Comparison of ENCODE assay signal across 9 cellular contexts in genomic region chr20:54058420-54059139, GRCh38.
DNase-seq lines count a peak whose midpoint lies in the region; ATAC-seq lines count a peak whose summit lies in the region.
"Had no signal": no experiment of that assay in that cellular context is flagged by ENCODE, and none has a peak within 500 bp of the region (broad histone marks: within the 10 kb centered on the region; RNA-seq: fewer than 3 reads in every experiment).

No MANE protein-coding gene starts in this region.

- no peaks in the 10 kb centered on the region for H3K27me3 Mint-ChIP-seq in activated naive CD8-positive, alpha-beta T cell
- H3K27me3 Mint-ChIP-seq in activated naive CD8-positive, alpha-beta T cell treated with anti-CD3 and anti-CD28 coated beads, Interleukin-2, amount 50 U/mL, for 24 hours: no peaks in the 10 kb centered on the region
- H3K27me3 Mint-ChIP-seq in stimulated activated naive B cell treated with anti-CD40 and anti-IgM and Interleukin-4, amounts not matched to agents 10 μg/mL and 1 μg/mL and 100 μg/mL, for 72 hours: no peaks in the 10 kb centered on the region
- H3K27me3 Mint-ChIP-seq in activated naive CD4-positive, alpha-beta T cell treated with anti-CD3 and anti-CD28 coated beads, Interleukin-2, amount 10 ng/mL, durations not matched to agents 7 days and 5 days: no peaks in the 10 kb centered on the region

- CTCF ChIA-PET in activated naive CD4-positive, alpha-beta T cell treated with anti-CD3 and anti-CD28 coated beads, Interleukin-2, amount 10 ng/mL, durations not matched to agents 7 days and 5 days (lab: Charles Lee): interaction anchor here (1.0 kb wide), 1 partner anchor 99 kb away, joined by 3 read pairs; no protein-coding TSS in a partner anchor

- H3K27ac Mint-ChIP-seq in activated naive CD8-positive, alpha-beta T cell: peak overlapping the region; percentile 16
- H3K27ac Mint-ChIP-seq in activated naive CD8-positive, alpha-beta T cell treated with anti-CD3 and anti-CD28 coated beads, Interleukin-2, amount 50 U/mL, for 24 hours: no peak overlapping the region
- peak overlapping the region; percentile 51 for H3K27ac Mint-ChIP-seq in stimulated activated naive B cell treated with anti-CD40 and anti-IgM and Interleukin-4, amounts not matched to agents 10 μg/mL and 1 μg/mL and 100 μg/mL, for 72 hours
- no peak overlapping the region for H3K27ac Mint-ChIP-seq in activated naive CD4-positive, alpha-beta T cell treated with anti-CD3 and anti-CD28 coated beads, Interleukin-2, amount 10 ng/mL, durations not matched to agents 7 days and 5 days

- no peaks in the 10 kb centered on the region for H3K36me3 Mint-ChIP-seq in activated naive CD8-positive, alpha-beta T cell
- no peaks in the 10 kb centered on the region for H3K36me3 Mint-ChIP-seq in activated naive CD8-positive, alpha-beta T cell treated with anti-CD3 and anti-CD28 coated beads, Interleukin-2, amount 50 U/mL, for 24 hours (ENCODE audit: low read depth)
- no peaks in the 10 kb centered on the region for H3K36me3 Mint-ChIP-seq in stimulated activated naive B cell treated with anti-CD40 and anti-IgM and Interleukin-4, amounts not matched to agents 10 μg/mL and 1 μg/mL and 100 μg/mL, for 72 hours
- H3K36me3 Mint-ChIP-seq in activated naive CD4-positive, alpha-beta T cell treated with anti-CD3 and anti-CD28 coated beads, Interleukin-2, amount 10 ng/mL, durations not matched to agents 7 days and 5 days: no peaks in the 10 kb centered on the region

- no peak for DNase-seq in activated naive CD8-positive, alpha-beta T cell treated with anti-CD3 and anti-CD28 coated beads, Interleukin-2, amount 50 U/mL, for 24 hours
- peak; percentile 42 for DNase-seq in NCI-H2171 (lab: John Stamatoyannopoulos, UW)
- peak; percentile 3 for DNase-seq in stimulated activated naive B cell treated with anti-CD40 and anti-IgM and Interleukin-4, amounts not matched to agents 10 μg/mL and 1 μg/mL and 100 μg/mL, for 72 hours
- DNase-seq in activated naive CD4-positive, alpha-beta T cell treated with anti-CD3 and anti-CD28 coated beads, Interleukin-2, amount 10 ng/mL, durations not matched to agents 7 days and 5 days: no peak
- no peak for DNase-seq in activated gamma-delta T cell (lab: John Stamatoyannopoulos, UW)
- DNase-seq in NOMO-1 treated with dmso at 0.1 percent for 144 hours (lab: John Stamatoyannopoulos, UW; ENCODE audit: unreplicated experiment): no peak
- DNase-seq: NCI-H1105 treated with DMSO at 0.1 percent for 48 hours had no signal

- no peak for ATAC-seq in activated naive CD8-positive, alpha-beta T cell treated with anti-CD3 and anti-CD28 coated beads, Interleukin-2, amount 50 U/mL, for 24 hours
- peak; percentile 65 for ATAC-seq in HG02870 (IDR thresholded peaks at IDR 0.05; ENCODE audit: unreplicated experiment)
- ATAC-seq in stimulated activated naive B cell treated with anti-CD40 and anti-IgM and Interleukin-4, amounts not matched to agents 10 μg/mL and 1 μg/mL and 100 μg/mL, for 72 hours (replicated peaks): peak; percentile 54 to 61

- no peak overlapping the region for H3K4me3 Mint-ChIP-seq in activated naive CD8-positive, alpha-beta T cell
- no peak overlapping the region for H3K4me3 Mint-ChIP-seq in activated naive CD8-positive, alpha-beta T cell treated with anti-CD3 and anti-CD28 coated beads, Interleukin-2, amount 50 U/mL, for 24 hours
- no peak overlapping the region for H3K4me3 Mint-ChIP-seq in stimulated activated naive B cell treated with anti-CD40 and anti-IgM and Interleukin-4, amounts not matched to agents 10 μg/mL and 1 μg/mL and 100 μg/mL, for 72 hours
- H3K4me3 Mint-ChIP-seq in activated naive CD4-positive, alpha-beta T cell treated with anti-CD3 and anti-CD28 coated beads, Interleukin-2, amount 10 ng/mL, durations not matched to agents 7 days and 5 days: no peak overlapping the region

- no peaks in the 10 kb centered on the region for H3K9me3 Mint-ChIP-seq in activated naive CD8-positive, alpha-beta T cell (ENCODE audit: low read depth)
- no peaks in the 10 kb centered on the region for H3K9me3 Mint-ChIP-seq in activated naive CD8-positive, alpha-beta T cell treated with anti-CD3 and anti-CD28 coated beads, Interleukin-2, amount 50 U/mL, for 24 hours
- peaks cover 0 to 2% of the 10 kb centered on the region in 2 donors for H3K9me3 Mint-ChIP-seq in stimulated activated naive B cell treated with anti-CD40 and anti-IgM and Interleukin-4, amounts not matched to agents 10 μg/mL and 1 μg/mL and 100 μg/mL, for 72 hours
- H3K9me3 Mint-ChIP-seq in activated naive CD4-positive, alpha-beta T cell treated with anti-CD3 and anti-CD28 coated beads, Interleukin-2, amount 10 ng/mL, durations not matched to agents 7 days and 5 days: no peaks in the 10 kb centered on the region

- peaks cover 24% of the 10 kb centered on the region for H3K4me1 Mint-ChIP-seq in activated naive CD8-positive, alpha-beta T cell (ENCODE audit: low read depth)
- peaks cover 19% of the 10 kb centered on the region for H3K4me1 Mint-ChIP-seq in activated naive CD8-positive, alpha-beta T cell treated with anti-CD3 and anti-CD28 coated beads, Interleukin-2, amount 50 U/mL, for 24 hours
- peaks cover 6 to 29% of the 10 kb centered on the region in 2 donors for H3K4me1 Mint-ChIP-seq in stimulated activated naive B cell treated with anti-CD40 and anti-IgM and Interleukin-4, amounts not matched to agents 10 μg/mL and 1 μg/mL and 100 μg/mL, for 72 hours
- peaks cover 3% of the 10 kb centered on the region for H3K4me1 Mint-ChIP-seq in activated naive CD4-positive, alpha-beta T cell treated with anti-CD3 and anti-CD28 coated beads, Interleukin-2, amount 10 ng/mL, durations not matched to agents 7 days and 5 days

Comparison
In these comparisons a context has a peak if more than half of its experiments do, and no peak if none do; other contexts are left out.
1. H3K27ac Mint-ChIP-seq: peak in activated naive CD8-positive, alpha-beta T cell (single experiment) and stimulated activated naive B cell treated with anti-CD40 and anti-IgM and Interleukin-4, amounts not matched to agents 10 μg/mL and 1 μg/mL and 100 μg/mL, for 72 hours (single experiment); none in activated naive CD8-positive, alpha-beta T cell treated with anti-CD3 and anti-CD28 coated beads, Interleukin-2, amount 50 U/mL, for 24 hours (single experiment) and activated naive CD4-positive, alpha-beta T cell treated with anti-CD3 and anti-CD28 coated beads, Interleukin-2, amount 10 ng/mL, durations not matched to agents 7 days and 5 days (single experiment).
2. DNase-seq: peak in NCI-H2171 (single experiment) and stimulated activated naive B cell treated with anti-CD40 and anti-IgM and Interleukin-4, amounts not matched to agents 10 μg/mL and 1 μg/mL and 100 μg/mL, for 72 hours (single experiment); none in activated naive CD8-positive, alpha-beta T cell treated with anti-CD3 and anti-CD28 coated beads, Interleukin-2, amount 50 U/mL, for 24 hours (single experiment), activated naive CD4-positive, alpha-beta T cell treated with anti-CD3 and anti-CD28 coated beads, Interleukin-2, amount 10 ng/mL, durations not matched to agents 7 days and 5 days (single experiment), activated gamma-delta T cell (single experiment) and NOMO-1 treated with dmso at 0.1 percent for 144 hours (single experiment).